ENCODE assay signal across 12 cellular contexts in genomic region chr1:71593523-71593922, GRCh38.
DNase-seq lines count a peak whose midpoint lies in the region; ATAC-seq, FAIRE-seq and TF ChIP-seq lines count a peak whose summit lies in the region.
"Had no signal": no experiment of that assay in that cellular context is flagged by ENCODE, and none has a peak within 500 bp of the region (broad histone marks: within the 10 kb centered on the region; RNA-seq: fewer than 3 reads in every experiment).

No MANE protein-coding gene starts in this region.

- no peaks in the 10 kb centered on the region for H4K20me1 ChIP-seq in H9 (ENCODE audit: control insufficient read depth, insufficient read depth, insufficient read length)

- H3T11ph ChIP-seq in H9 (ENCODE audit: low read length): no peak overlapping the region

- FAIRE-seq in D721Med (lab: Jason Lieb, UNC): peak; percentile 41

- H3K9ac ChIP-seq in H9 (ENCODE audit: extremely low read depth, insufficient read length, low read length): no peak overlapping the region

- H3K27ac Mint-ChIP-seq in H9 (no peak overlapping the region), mesothelial cell of epicardium (no peak overlapping the region)
- H3K27ac Mint-ChIP-seq in CD4-positive, alpha-beta T cell: no peak overlapping the region

- H3K4me2 ChIP-seq in H9 (ENCODE audit: insufficient read depth, insufficient read length, low read length): no peak overlapping the region

- no peak overlapping the region for H4K91ac ChIP-seq in H9 (ENCODE audit: insufficient read length, low read depth, low read length)

- H3K79me2 ChIP-seq in H9 (ENCODE audit: insufficient read depth, low read length): no peaks in the 10 kb centered on the region

- no peaks in the 10 kb centered on the region for H3K9me3 ChIP-seq in H9 (ENCODE audit: control insufficient read depth, low read depth, low read length)
- H3K9me3 ChIP-seq in CD4-positive, alpha-beta T cell (ENCODE audit: control insufficient read depth, low read length): no peaks in the 10 kb centered on the region
- H3K9me3 ChIP-seq: right lobe of liver had no signal

- H3K27me3 ChIP-seq in H9 (ENCODE audit: insufficient read depth, low read length): no peaks in the 10 kb centered on the region
- H3K27me3 ChIP-seq in CD4-positive, alpha-beta T cell (ENCODE audit: control insufficient read depth, insufficient read depth, low read length): no peaks in the 10 kb centered on the region
- H3K27me3 ChIP-seq: right lobe of liver had no signal

- H3K36me3 Mint-ChIP-seq in H9 (ENCODE audit: insufficient read depth in 1 of 3, low read depth in 3 of 3) (no peaks in the 10 kb centered on the region), mesothelial cell of epicardium (no peaks in the 10 kb centered on the region)
- H3K36me3 Mint-ChIP-seq in CD4-positive, alpha-beta T cell (ENCODE audit: low read depth): no peaks in the 10 kb centered on the region

- H4K5ac ChIP-seq in H9 (ENCODE audit: insufficient read length, low read depth, low read length): no peak overlapping the region

- no peaks in the 10 kb centered on the region for H3K23me2 ChIP-seq in H9 (ENCODE audit: insufficient read length, low read depth, low read length, poor library complexity, severe bottlenecking)

- no peak overlapping the region for H2BK20ac ChIP-seq in H9 (ENCODE audit: low read depth, low read length, poor library complexity, severe bottlenecking)

- no peaks in the 10 kb centered on the region for H3K27me3 Mint-ChIP-seq in H9 (ENCODE audit: low read depth)
- no peaks in the 10 kb centered on the region for H3K27me3 Mint-ChIP-seq in mesothelial cell of epicardium (ENCODE audit: low read depth)
- H3K27me3 Mint-ChIP-seq in CD4-positive, alpha-beta T cell: no peaks in the 10 kb centered on the region

- no peak overlapping the region for H2AK5ac ChIP-seq in H9 (ENCODE audit: insufficient read length, low read length)

- H2BK120ac ChIP-seq in H9 (ENCODE audit: low read depth, low read length, poor library complexity, severe bottlenecking): no peak overlapping the region

- no peaks in the 10 kb centered on the region; the same call in 1 of the 2 replicates for H3K4me1 ChIP-seq in H9 (ENCODE audit: insufficient read depth, low read length)
- H3K4me1 ChIP-seq: right lobe of liver had no signal

- DNase-seq in D721Med (ENCODE audit: insufficient read length, low spot score): no peak
- DNase-seq in H9: no peak
- DNase-seq in OCI-M1 (lab: John Stamatoyannopoulos, UW): peak; percentile 67
- peak; percentile 5 for DNase-seq in hepatic stellate cell (ENCODE audit: low spot score)
- no peak for DNase-seq in mesothelial cell of epicardium (ENCODE audit: low spot score in 2 of 2, unreplicated experiment in 2 of 2)
- no peak for DNase-seq in DMS153 (lab: John Stamatoyannopoulos, UW)
- no peak for DNase-seq in CD4-positive, alpha-beta T cell
- DNase-seq: activated CD4-positive, alpha-beta T cell treated with anti-CD3 and anti-CD28 coated beads for 1 hour; NK-92 treated with Interleukin-12 subunit alpha and Interleukin-12 subunit beta, amount 100 ng/mL, for 24 hours; right lobe of liver had no signal

- H3K9me3 Mint-ChIP-seq in H9 (no peaks in the 10 kb centered on the region), mesothelial cell of epicardium (no peaks in the 10 kb centered on the region)
- H3K9me3 Mint-ChIP-seq in CD4-positive, alpha-beta T cell: no peaks in the 10 kb centered on the region

- H2BK5ac ChIP-seq in H9 (ENCODE audit: insufficient read length, low read length): no peak overlapping the region

- H3K79me1 ChIP-seq in H9 (ENCODE audit: insufficient read depth, low read depth, low read length, poor library complexity, severe bottlenecking): no peaks in the 10 kb centered on the region

- no peak overlapping the region for H2BK12ac ChIP-seq in H9 (ENCODE audit: insufficient read length, low read depth, low read length)

- H4K8ac ChIP-seq in H9 (replicated peaks; ENCODE audit: insufficient read length, low read depth, low read length): no peak overlapping the region

- H3K23ac ChIP-seq in H9 (ENCODE audit: insufficient read length, low read depth, low read length): no peak overlapping the region

- no peak overlapping the region for H3K18ac ChIP-seq in H9 (ENCODE audit: insufficient read length, low read depth, low read length)

- intact Hi-C loops in CD4-positive, alpha-beta T cell (cut with DNase I, micrococcal nuclease): no loop called here

- H3K4me3 Mint-ChIP-seq in H9: no peak overlapping the region
- H3K4me3 Mint-ChIP-seq in mesothelial cell of epicardium: no peak overlapping the region
- no peak overlapping the region for H3K4me3 Mint-ChIP-seq in CD4-positive, alpha-beta T cell

- no peak overlapping the region for H3K14ac ChIP-seq in H9 (ENCODE audit: insufficient read depth, low read length)

- H2BK15ac ChIP-seq in H9 (ENCODE audit: low read depth, low read length): no peak overlapping the region

- POLR2A ChIA-PET in CD4-positive, alpha-beta T cell (lab: Charles Lee): no interaction called here

- no peak overlapping the region for H2AFZ ChIP-seq in H9 (ENCODE audit: low read length)

- CTCF ChIA-PET in CD4-positive, alpha-beta T cell (lab: Charles Lee): no interaction called here

- H3K4me1 Mint-ChIP-seq in H9: peaks cover 14 to 16% of the 10 kb centered on the region in 2 experiments
- no peaks in the 10 kb centered on the region for H3K4me1 Mint-ChIP-seq in mesothelial cell of epicardium
- no peaks in the 10 kb centered on the region for H3K4me1 Mint-ChIP-seq in CD4-positive, alpha-beta T cell (ENCODE audit: low read depth)

- no peak overlapping the region for H3K4ac ChIP-seq in H9 (ENCODE audit: low read depth, low read length)

- ATAC-seq in CD4-positive, alpha-beta T cell (ENCODE audit: poor library complexity): no peak
- ATAC-seq in HG03442 (IDR thresholded peaks at IDR 0.05; ENCODE audit: unreplicated experiment): no peak
- ATAC-seq: right lobe of liver had no signal

- no peak overlapping the region for H3K27ac ChIP-seq in H9 (ENCODE audit: insufficient read length, low read depth, low read length)
- H3K27ac ChIP-seq in CD4-positive, alpha-beta T cell (ENCODE audit: low read depth, low read length): no peak overlapping the region
- H3K27ac ChIP-seq: epithelial cell of prostate, right lobe of liver had no signal

- TF ChIP-seq CTCF in D721Med (IDR thresholded peaks at IDR 0.05; ENCODE audit: insufficient read depth, missing control alignments) (peak; percentile 14), H9 (conservative IDR thresholded peaks at IDR 0.05) (peak; percentile 58), mesothelial cell of epicardium (IDR thresholded peaks at IDR 0.05; ENCODE audit: unreplicated experiment) (no peak)
- TF ChIP-seq CTCF in CD4-positive, alpha-beta T cell (IDR thresholded peaks at IDR 0.05): no peak

- no peak overlapping the region for H3K56ac ChIP-seq in H9 (ENCODE audit: insufficient read length, low read depth, low read length)

Comparison
In these comparisons a context has a peak if more than half of its experiments do, and no peak if none do; other contexts are left out.
1. DNase-seq: peak in OCI-M1 (single experiment) and hepatic stellate cell (single experiment); none in D721Med (single experiment), H9 (single experiment), mesothelial cell of epicardium (0 of 2), DMS153 (single experiment) and CD4-positive, alpha-beta T cell (0 of 10).
2. CTCF ChIP-seq: peak in D721Med (single experiment) and H9 (single experiment); none in mesothelial cell of epicardium (single experiment) and CD4-positive, alpha-beta T cell (single experiment).